In the genomic region with DNA sequence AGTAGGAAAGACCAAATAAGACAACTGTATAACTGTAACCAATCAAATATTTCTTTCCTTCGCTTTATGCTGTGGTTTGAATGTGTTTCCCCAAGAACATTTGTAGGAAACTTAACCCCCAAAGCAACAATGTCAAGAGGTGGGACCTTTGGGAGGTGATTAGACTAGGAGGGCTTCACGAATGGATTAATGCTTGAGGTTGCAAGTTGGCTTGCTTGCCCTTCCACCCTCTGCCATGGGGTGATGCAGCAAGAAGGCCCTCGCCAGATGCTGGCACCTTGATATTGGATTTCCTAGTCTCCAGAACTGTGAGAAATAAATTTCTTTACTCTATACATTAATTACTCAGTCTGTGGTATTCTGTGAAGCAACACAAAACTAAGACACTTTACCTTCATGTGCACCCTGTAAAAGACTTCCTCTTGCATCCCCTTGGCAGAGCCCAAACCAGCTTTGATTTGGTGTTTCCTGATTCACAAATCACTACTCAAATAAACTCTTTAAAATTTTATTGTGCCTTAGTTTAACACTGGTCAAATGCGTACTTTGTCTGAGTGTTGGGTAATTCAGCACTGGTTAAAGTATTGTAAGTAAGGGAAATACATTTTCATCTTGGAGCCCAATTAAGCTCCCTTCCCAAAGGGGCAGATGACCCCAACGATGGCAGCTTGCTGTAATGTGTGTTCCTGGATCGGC, we compare ENCODE assay signal across 24 cellular contexts.
"Had no signal": no experiment of that assay in that cellular context is flagged by ENCODE, and none has a peak within 500 bp of the region (broad histone marks: within the 10 kb centered on the region; RNA-seq: fewer than 3 reads in every experiment).

No MANE protein-coding gene starts in this region.

- H3K27me3 Mint-ChIP-seq: activated B cell treated with CpG ODN at 0.5 μM for 24 hours had no signal

- H3K27ac Mint-ChIP-seq: activated CD4-positive, alpha-beta memory T cell treated with anti-CD3 and anti-CD28 coated beads, Interleukin-2, amount 10 ng/mL, durations not matched to agents 7 days and 5 days; activated CD4-positive, alpha-beta T cell treated with anti-CD3 and anti-CD28 coated beads, Interleukin-2, amount 10 ng/mL, durations not matched to agents 7 days and 5 days had no signal

- H3K9me3 ChIP-seq: breast epithelium had no signal

- H3K4me3 ChIP-seq: breast epithelium, K562, PC-9 had no signal

- H3K4me1 ChIP-seq: breast epithelium had no signal

- H3K4me3 Mint-ChIP-seq: activated B cell treated with CpG ODN at 0.5 μM for 24 hours; activated CD4-positive, alpha-beta memory T cell treated with anti-CD3 and anti-CD28 coated beads, Interleukin-2, amount 10 ng/mL, durations not matched to agents 7 days and 5 days; activated CD4-positive, alpha-beta T cell treated with anti-CD3 and anti-CD28 coated beads, Interleukin-2, amount 10 ng/mL, durations not matched to agents 7 days and 5 days; T-helper 1 cell treated with Interleukin-12 subunit alpha and Interleukin-12 subunit beta and Interleukin-4 antibody, amounts not matched to agents 30 μg/mL and 1 μg/mL, for 36 hours had no signal

- H3K27me3 ChIP-seq: breast epithelium had no signal

- H3K27ac ChIP-seq: breast epithelium, PC-9 had no signal

- H3K9me3 Mint-ChIP-seq: activated B cell treated with CpG ODN at 0.5 μM for 24 hours; activated CD4-positive, alpha-beta memory T cell treated with anti-CD3 and anti-CD28 coated beads, Interleukin-2, amount 10 ng/mL, durations not matched to agents 7 days and 5 days; activated naive CD4-positive, alpha-beta T cell treated with anti-CD3 and anti-CD28 coated beads, Interleukin-2, amount 50 U/mL, for 72 hours; T-helper 1 cell treated with Interleukin-12 subunit alpha and Interleukin-12 subunit beta and Interleukin-4 antibody, amounts not matched to agents 30 μg/mL and 1 μg/mL, for 36 hours had no signal

- ATAC-seq: K562 had no signal

- H3K36me3 ChIP-seq: breast epithelium had no signal

- DNase-seq: activated B cell treated with CpG ODN at 0.5 μM for 24 hours; activated CD4-positive, alpha-beta memory T cell treated with anti-CD3 and anti-CD28 coated beads, Interleukin-2, amount 10 ng/mL, durations not matched to agents 7 days and 5 days; activated CD4-positive, alpha-beta T cell treated with anti-CD3 and anti-CD28 coated beads for 1 hour; activated CD4-positive, alpha-beta T cell treated with anti-CD3 and anti-CD28 coated beads, Interleukin-2, amount 10 ng/mL, durations not matched to agents 7 days and 5 days; activated CD8-positive, alpha-beta memory T cell treated with anti-CD3 and anti-CD28 coated beads, Interleukin-2, amount 50 U/mL, for 48 hours; activated effector memory CD4-positive, alpha-beta T cell treated with anti-CD3 and anti-CD28 coated beads, Interleukin-2, amount 50 U/mL, for 16 hours; activated naive CD4-positive, alpha-beta T cell treated with Interleukin-2 at 50 U/mL for 16 hours; activated T-cell treated with anti-CD3 and anti-CD28 coated beads, Interleukin-2, amount 50 U/mL, for 1 hour; aorta; caudate nucleus; Kasumi-1; NCI-H1048; NCI-H146; NCI-H187 treated with DMSO at 0.1 percent for 48 hours; NCI-H2081 treated with DMSO at 0.1 percent for 48 hours; NCI-H446; NCI-H524; PC-9; SHP77 treated with DMSO at 0.1 percent for 48 hours; T1000 had no signal
